18 cellular contexts compared by ENCODE assay signal in the genomic region with DNA sequence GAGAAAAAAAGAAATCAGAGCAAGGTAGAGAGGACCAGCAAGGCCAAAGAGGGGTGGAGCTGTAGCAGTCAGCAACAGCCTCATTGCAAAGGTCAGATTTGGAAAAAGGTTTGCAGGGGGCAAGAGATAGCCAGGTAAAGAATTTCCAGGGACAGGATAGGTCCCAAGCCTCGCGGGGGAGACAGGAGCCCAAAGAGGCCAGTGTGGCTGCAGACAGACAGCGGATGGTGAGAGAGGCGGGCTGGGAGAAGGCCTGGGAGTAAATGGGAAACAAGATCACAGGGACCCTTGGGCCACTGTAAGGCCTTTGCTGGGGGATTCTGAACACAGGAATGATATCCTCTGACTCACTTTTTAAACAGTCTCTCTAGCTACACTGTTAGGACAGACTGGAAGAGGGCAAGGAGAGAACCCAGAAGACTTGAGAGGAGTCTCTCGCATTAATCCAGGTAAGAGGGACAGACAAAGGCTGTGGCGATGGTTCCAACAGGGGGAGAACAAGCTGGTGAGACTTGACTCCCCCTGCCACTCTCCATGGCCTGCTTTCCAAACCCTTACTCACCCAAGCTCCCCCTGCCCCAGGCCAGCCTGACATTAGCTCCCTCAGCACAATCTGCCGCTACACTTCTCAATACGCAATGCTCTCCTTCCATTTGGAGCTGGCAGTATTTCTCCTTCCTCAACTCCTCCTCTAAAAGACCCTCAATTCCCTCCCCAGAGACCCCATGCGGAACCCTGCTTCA. TPM values are rescaled to one million over a fixed set of nuclear protein-coding genes. Genes with fewer than 3 reads are reported as not detected.
DNase-seq lines count a peak whose midpoint lies in the region; ATAC-seq and TF ChIP-seq lines count a peak whose summit lies in the region.
"Had no signal": no experiment of that assay in that cellular context is flagged by ENCODE, and none has a peak within 500 bp of the region (broad histone marks: within the 10 kb centered on the region; RNA-seq: fewer than 3 reads in every experiment).

No MANE protein-coding gene starts in this region.

- no peaks in the 10 kb centered on the region for H3K27me3 ChIP-seq in CD8-positive, alpha-beta memory T cell (ENCODE audit: insufficient read depth, low read length, poor library complexity, severe bottlenecking)
- no peaks in the 10 kb centered on the region for H3K27me3 ChIP-seq in RWPE2 (ENCODE audit: insufficient read depth, poor library complexity, severe bottlenecking)
- H3K27me3 ChIP-seq: esophagus squamous epithelium had no signal

- H3K9me3 ChIP-seq in CD8-positive, alpha-beta memory T cell (ENCODE audit: low read length), result no peaks in the 10 kb centered on the region
- H3K9me3 ChIP-seq in RWPE2 (ENCODE audit: severe bottlenecking), result no peaks in the 10 kb centered on the region
- H3K9me3 ChIP-seq: esophagus squamous epithelium had no signal

- no peak overlapping the region for H3K4me3 ChIP-seq in CD8-positive, alpha-beta memory T cell (ENCODE audit: low read length)
- H3K4me3 ChIP-seq in RWPE2 (ENCODE audit: severe bottlenecking), result no peak overlapping the region
- H3K4me3 ChIP-seq: esophagus squamous epithelium had no signal

- peaks cover 5 to 10% (median 6%) of the 10 kb centered on the region in 3 donors for H3K36me3 Mint-ChIP-seq in CD8-positive, alpha-beta memory T cell
- H3K36me3 Mint-ChIP-seq in glutamatergic neuron (ENCODE audit: unreplicated experiment), result no peaks in the 10 kb centered on the region
- no peaks in the 10 kb centered on the region for H3K36me3 Mint-ChIP-seq in CD14-positive monocyte

- H3K27me3 Mint-ChIP-seq in CD8-positive, alpha-beta memory T cell, result no peaks in the 10 kb centered on the region
- H3K27me3 Mint-ChIP-seq in glutamatergic neuron (ENCODE audit: unreplicated experiment) (no peaks in the 10 kb centered on the region), CD14-positive monocyte (ENCODE audit: low read depth in 3 of 3) (peaks cover 4 to 19% (median 10%) of the 10 kb centered on the region in 3 donors)
- H3K27me3 Mint-ChIP-seq: activated CD4-positive, alpha-beta memory T cell treated with anti-CD3 and anti-CD28 coated beads for 36 hours; CD4-positive, CD25-positive, alpha-beta regulatory T cell had no signal

- no peak for TF ChIP-seq CTCF in RWPE2 (IDR thresholded peaks at IDR 0.05; ENCODE audit: poor library complexity, severe bottlenecking)
- no peak for TF ChIP-seq CTCF in glutamatergic neuron (IDR thresholded peaks at IDR 0.05; ENCODE audit: partially characterized antibody, unreplicated experiment)
- TF ChIP-seq CTCF in CD14-positive monocyte (IDR thresholded peaks at IDR 0.05), result no peak

- POLR2A ChIA-PET in CD8-positive, alpha-beta memory T cell (lab: Charles Lee), result no interaction called here

- intact Hi-C loops in sciatic nerve (cut with DNase I) (no loop called here), CD14-positive monocyte (cut with micrococcal nuclease) (no loop called here)

- H3K27ac Mint-ChIP-seq in CD8-positive, alpha-beta memory T cell, result peak overlapping the region in 5 of 8 donors; percentile 17 to 69 (median 49)
- H3K27ac Mint-ChIP-seq in glutamatergic neuron (ENCODE audit: unreplicated experiment), result peak overlapping the region; percentile 48
- peak overlapping the region in 1 of 7 donors; percentile 49 for H3K27ac Mint-ChIP-seq in CD14-positive monocyte
- H3K27ac Mint-ChIP-seq: activated CD4-positive, alpha-beta memory T cell treated with anti-CD3 and anti-CD28 coated beads for 36 hours had no signal

- no peak for DNase-seq in CD8-positive, alpha-beta memory T cell
- DNase-seq in RWPE2 (ENCODE audit: low spot score), result no peak
- DNase-seq in glutamatergic neuron, result no peak
- DNase-seq in sciatic nerve (ENCODE audit: low spot score), result no peak
- DNase-seq in stimulated activated CD4-positive, alpha-beta T cell treated with anti-CD3 and anti-CD28 coated beads, Interleukin-15, amount 100 ng/mL, for 24 hours, result no peak
- no peak for DNase-seq in CD14-positive monocyte (ENCODE audit: low spot score)
- no peak for DNase-seq in stimulated activated naive CD4-positive, alpha-beta T cell treated with Interleukin-2 at 50 U/mL for 16 hours (lab: John Stamatoyannopoulos, UW)
- DNase-seq: activated CD4-positive, alpha-beta memory T cell treated with anti-CD3 and anti-CD28 coated beads for 36 hours; anterior cingulate cortex; CD4-positive, CD25-positive, alpha-beta regulatory T cell; effector CD4-positive, alpha-beta T cell; esophagus squamous epithelium; NCI-H2029; nucleus accumbens; WERI-Rb-1 had no signal

- H3K4me3 Mint-ChIP-seq in CD8-positive, alpha-beta memory T cell, result peak overlapping the region in 1 of 7 donors; percentile 10
- H3K4me3 Mint-ChIP-seq in glutamatergic neuron (ENCODE audit: unreplicated experiment) (no peak overlapping the region), CD14-positive monocyte (peak overlapping the region in 1 of 2 donors; percentile 39)
- H3K4me3 Mint-ChIP-seq: activated CD4-positive, alpha-beta memory T cell treated with anti-CD3 and anti-CD28 coated beads for 36 hours; T-helper 2 cell treated with Interferon-gamma antibody and Interleukin-4, amounts not matched to agents 5 μg/mL and 100 μg/mL, for 36 hours had no signal

- no peaks in the 10 kb centered on the region for H3K36me3 ChIP-seq in CD8-positive, alpha-beta memory T cell (ENCODE audit: insufficient read depth, low read length)
- no peaks in the 10 kb centered on the region for H3K36me3 ChIP-seq in RWPE2 (ENCODE audit: low read depth)
- H3K36me3 ChIP-seq: WERI-Rb-1 had no signal

- peak; percentile 42; the same call in 2 of the 3 replicates for ATAC-seq in RWPE2 (ENCODE audit: low read depth)
- peak; percentile 6 for ATAC-seq in sciatic nerve
- ATAC-seq: left lobe of liver, Panc1 had no signal

- CTCF ChIA-PET in CD8-positive, alpha-beta memory T cell (lab: Charles Lee), result interaction anchor here (1.7 kb wide), 1 partner anchor 18 kb away, joined by 3 read pairs; no protein-coding TSS in a partner anchor

- H3K4me1 ChIP-seq in CD8-positive, alpha-beta memory T cell (ENCODE audit: insufficient read depth, low read length), result peaks cover 7% of the 10 kb centered on the region
- peaks cover 7% of the 10 kb centered on the region for H3K4me1 ChIP-seq in RWPE2 (ENCODE audit: insufficient read depth, poor library complexity, severe bottlenecking)

- no peak overlapping the region for H3K27ac ChIP-seq in CD8-positive, alpha-beta memory T cell (ENCODE audit: low read depth, low read length)
- H3K27ac ChIP-seq in RWPE2 (ENCODE audit: poor library complexity, severe bottlenecking), result no peak overlapping the region
- H3K27ac ChIP-seq: WERI-Rb-1 had no signal

- peaks cover 18 to 56% (median 44%) of the 10 kb centered on the region in 3 donors for H3K4me1 Mint-ChIP-seq in CD8-positive, alpha-beta memory T cell
- H3K4me1 Mint-ChIP-seq in glutamatergic neuron (ENCODE audit: low read depth, unreplicated experiment), result peaks cover 28% of the 10 kb centered on the region
- peaks cover 2% of the 10 kb centered on the region for H3K4me1 Mint-ChIP-seq in CD14-positive monocyte

- H3K9me3 Mint-ChIP-seq in CD8-positive, alpha-beta memory T cell, result no peaks in the 10 kb centered on the region
- peaks cover under 1% of the 10 kb centered on the region for H3K9me3 Mint-ChIP-seq in glutamatergic neuron (ENCODE audit: unreplicated experiment)
- H3K9me3 Mint-ChIP-seq in CD14-positive monocyte, result peaks cover 0 to 4% (median 0%) of the 10 kb centered on the region in 7 donors
- H3K9me3 Mint-ChIP-seq: activated CD4-positive, alpha-beta memory T cell treated with anti-CD3 and anti-CD28 coated beads for 36 hours; CD4-positive, CD25-positive, alpha-beta regulatory T cell; T-helper 2 cell treated with Interferon-gamma antibody and Interleukin-4, amounts not matched to agents 5 μg/mL and 100 μg/mL, for 36 hours had no signal

RNA-seq across cellular contexts. Expression of gene DOCK9, which starts 31.8 kb away (rescaled TPM):
- total RNA-seq in CD8-positive, alpha-beta memory T cell, result 10 to 100 TPM; 35.4 to 38.9 TPM
- 23.9 TPM for polyA plus RNA-seq in CD8-positive, alpha-beta memory T cell
- 4.5 TPM for total RNA-seq in glutamatergic neuron (ENCODE audit: unreplicated experiment)
- 204 TPM for total RNA-seq in sciatic nerve
- polyA plus RNA-seq in CD14-positive monocyte, result not detected
